Comparison of ENCODE assay signal across 21 cellular contexts in genomic region chr4:72205831-72206230, GRCh38.
DNase-seq lines count a peak whose midpoint lies in the region; ATAC-seq, FAIRE-seq and TF ChIP-seq lines count a peak whose summit lies in the region.
"Had no signal": no experiment of that assay in that cellular context is flagged by ENCODE, and none has a peak within 500 bp of the region (broad histone marks: within the 10 kb centered on the region; RNA-seq: fewer than 3 reads in every experiment).

No MANE protein-coding gene starts in this region.

- intact Hi-C loops in PC-3 (cut with micrococcal nuclease) = no loop called here

- no peaks in the 10 kb centered on the region for H4K20me1 ChIP-seq in GM23338 (replicated peaks; ENCODE audit: insufficient read depth)
- no peaks in the 10 kb centered on the region for H4K20me1 ChIP-seq in PC-3 (ENCODE audit: low read length)
- no peaks in the 10 kb centered on the region for H4K20me1 ChIP-seq in astrocyte (ENCODE audit: insufficient read depth, low read length)

- H3K36me3 Mint-ChIP-seq in GM23338 (ENCODE audit: low read depth) (no peaks in the 10 kb centered on the region), astrocyte (ENCODE audit: low read depth, unreplicated experiment) (no peaks in the 10 kb centered on the region)
- H3K36me3 Mint-ChIP-seq: CD8-positive, alpha-beta memory T cell had no signal

- FAIRE-seq in astrocyte (lab: Jason Lieb, UNC) = no peak
- FAIRE-seq: A204.1, H54, HTR-8/SVneo had no signal

- H3K27me3 Mint-ChIP-seq in GM23338 (ENCODE audit: insufficient read depth, low read depth, poor library complexity) = no peaks in the 10 kb centered on the region
- no peaks in the 10 kb centered on the region for H3K27me3 Mint-ChIP-seq in astrocyte (ENCODE audit: low read depth, unreplicated experiment)
- H3K27me3 Mint-ChIP-seq: CD8-positive, alpha-beta memory T cell had no signal

- CTCF ChIA-PET in PC-3 (lab: Charles Lee) = no interaction called here

- H3K9ac ChIP-seq in PC-3 (ENCODE audit: low read length) (no peak overlapping the region), astrocyte (ENCODE audit: low read length) (no peak overlapping the region)
- H3K9ac ChIP-seq: KMS-11 had no signal

- H3K27me3 ChIP-seq in GM23338 (ENCODE audit: insufficient read depth) = no peaks in the 10 kb centered on the region
- H3K27me3 ChIP-seq in PC-3 (ENCODE audit: low read length) = no peaks in the 10 kb centered on the region
- no peaks in the 10 kb centered on the region for H3K27me3 ChIP-seq in astrocyte (ENCODE audit: insufficient read depth, low read length)

- H3K27ac Mint-ChIP-seq in GM23338 (no peak overlapping the region), astrocyte (ENCODE audit: unreplicated experiment) (peak overlapping the region; percentile 5)
- H3K27ac Mint-ChIP-seq: CD8-positive, alpha-beta memory T cell had no signal

- H3K27ac ChIP-seq in GM23338 (ENCODE audit: low read depth) (no peak overlapping the region), PC-3 (ENCODE audit: low read length) (no peak overlapping the region), astrocyte (ENCODE audit: low read depth, low read length) (no peak overlapping the region)
- H3K27ac ChIP-seq: C4-2B, HL-60, KMS-11 had no signal

- TF ChIP-seq CTCF in GM23338 (conservative IDR thresholded peaks at IDR 0.05; ENCODE audit: low read depth in 2 of 2) (no peak), PC-3 (conservative IDR thresholded peaks at IDR 0.05; ENCODE audit: low read depth, low read length) (no peak), astrocyte (IDR thresholded peaks at IDR 0.05; ENCODE audit: insufficient read depth, low read depth, low read length) (no peak)

- POLR2A ChIA-PET in PC-3 (lab: Charles Lee; ENCODE audit: unreplicated experiment) = no interaction called here

- ATAC-seq in GM23338 = no peak
- ATAC-seq in PC-3 = no peak
- ATAC-seq in HG03196 (IDR thresholded peaks at IDR 0.05; ENCODE audit: unreplicated experiment) = no peak
- no peak for ATAC-seq in HG02981 (IDR thresholded peaks at IDR 0.05; ENCODE audit: unreplicated experiment)

- DNase-seq in GM23338 (ENCODE audit: low spot score) (no peak), PC-3 (peak; percentile 27), astrocyte (ENCODE audit: low read depth) (peak; percentile 2), kidney tubule cell (ENCODE audit: low spot score) (peak; percentile 95), occipital lobe (lab: John Stamatoyannopoulos, UW) (no peak)
- no peak for DNase-seq in stimulated activated CD4-positive, alpha-beta T cell treated with anti-CD3 and anti-CD28 coated beads, Interleukin-12 subunit alpha, Interleukin-12 subunit beta, amount 100 ng/mL, for 4 hours
- DNase-seq: CD8-positive, alpha-beta memory T cell; GDM1; NCI-H1092 treated with DMSO at 0.1 percent for 48 hours; NCI-H1436 treated with DMSO at 0.1 percent for 48 hours; NCI-H2029 treated with DMSO at 0.1 percent for 48 hours; NCI-H526; OCI-M1 had no signal

- H3K9me3 ChIP-seq in PC-3 (ENCODE audit: low read length) = no peaks in the 10 kb centered on the region
- no peaks in the 10 kb centered on the region for H3K9me3 ChIP-seq in astrocyte (ENCODE audit: insufficient read depth, low read depth, low read length)

- H3K9me3 Mint-ChIP-seq in GM23338 (no peaks in the 10 kb centered on the region), astrocyte (ENCODE audit: unreplicated experiment) (no peaks in the 10 kb centered on the region)

- no peak overlapping the region for H3K4me2 ChIP-seq in GM23338
- no peak overlapping the region for H3K4me2 ChIP-seq in PC-3 (ENCODE audit: low read length)
- no peak overlapping the region for H3K4me2 ChIP-seq in astrocyte (ENCODE audit: low read length)
- H3K4me2 ChIP-seq: KMS-11 had no signal

- H3K4me3 Mint-ChIP-seq in GM23338 (no peak overlapping the region), astrocyte (ENCODE audit: unreplicated experiment) (no peak overlapping the region)
- H3K4me3 Mint-ChIP-seq: CD8-positive, alpha-beta memory T cell had no signal

- H2AFZ ChIP-seq in GM23338 = peak overlapping the region; percentile 66; the same call in 1 of the 2 replicates
- H2AFZ ChIP-seq in PC-3 (ENCODE audit: low read length) = no peak overlapping the region
- H2AFZ ChIP-seq in astrocyte (ENCODE audit: low read depth, low read length) = no peak overlapping the region

- no peaks in the 10 kb centered on the region for H3K9me2 ChIP-seq in GM23338 (ENCODE audit: insufficient read depth)
- no peaks in the 10 kb centered on the region for H3K9me2 ChIP-seq in PC-3 (replicated peaks; ENCODE audit: low read length)

- H3F3A ChIP-seq in GM23338 (replicated peaks; ENCODE audit: low read depth) (no peaks in the 10 kb centered on the region), PC-3 (ENCODE audit: low read length, unreplicated experiment) (no peaks in the 10 kb centered on the region)

- no peaks in the 10 kb centered on the region for H3K79me2 ChIP-seq in GM23338 (replicated peaks; ENCODE audit: insufficient read depth)
- no peaks in the 10 kb centered on the region for H3K79me2 ChIP-seq in PC-3 (ENCODE audit: low read length)
- no peaks in the 10 kb centered on the region for H3K79me2 ChIP-seq in astrocyte (ENCODE audit: insufficient read depth, low read length)

- peaks cover 3% of the 10 kb centered on the region; the same call in 2 of the 3 replicates for H3K4me1 Mint-ChIP-seq in GM23338
- H3K4me1 Mint-ChIP-seq in astrocyte (ENCODE audit: low read depth, unreplicated experiment) = peaks cover 8% of the 10 kb centered on the region
- H3K4me1 Mint-ChIP-seq: CD8-positive, alpha-beta memory T cell had no signal

- H3K4me3 ChIP-seq in GM23338 (no peak overlapping the region), PC-3 (ENCODE audit: low read length) (no peak overlapping the region), astrocyte (ENCODE audit: insufficient read depth, low read depth, low read length) (no peak overlapping the region)

- BruUV-seq in PC-3 (replicated peaks; lab: Mats Ljungman, UMichigan) = no TSS peak

- no peaks in the 10 kb centered on the region for H3K36me3 ChIP-seq in GM23338 (ENCODE audit: insufficient read depth)
- no peaks in the 10 kb centered on the region for H3K36me3 ChIP-seq in PC-3 (ENCODE audit: low read depth, low read length)
- H3K36me3 ChIP-seq in astrocyte (ENCODE audit: insufficient read depth, low read length) = no peaks in the 10 kb centered on the region

- no peaks in the 10 kb centered on the region for H3K4me1 ChIP-seq in GM23338 (ENCODE audit: insufficient read depth)
- peaks cover 21% of the 10 kb centered on the region for H3K4me1 ChIP-seq in PC-3 (ENCODE audit: insufficient read depth, low read length)
- no peaks in the 10 kb centered on the region for H3K4me1 ChIP-seq in astrocyte (ENCODE audit: insufficient read depth, low read length)

TF ChIP-seq in GM23338, 12 proteins besides CTCF, POLR2A, EP300 and RAD21:
- no peak for TF ChIP-seq POLR2AphosphoS5 (IDR thresholded peaks at IDR 0.05; ENCODE audit: low read depth)
- no peak for TF ChIP-seq REST (IDR thresholded peaks at IDR 0.05; ENCODE audit: unreplicated experiment)
TF ChIP-seq in GM23338: peak in this region for 0.

Comparison
In these comparisons a context has a peak if more than half of its experiments do, and no peak if none do; other contexts are left out.
1. DNase-seq: peak in PC-3 (single experiment), astrocyte (single experiment) and kidney tubule cell (single experiment); none in GM23338 (single experiment), stimulated activated CD4-positive, alpha-beta T cell treated with anti-CD3 and anti-CD28 coated beads, Interleukin-12 subunit alpha, Interleukin-12 subunit beta, amount 100 ng/mL, for 4 hours (single experiment) and occipital lobe (single experiment).